Comparison of ENCODE assay signal across 8 cellular contexts in genomic region chr17:45149037-45149668, GRCh38. TPM values are rescaled to one million over a fixed set of nuclear protein-coding genes. Genes with fewer than 3 reads are reported as not detected.
A peak's percentile ranks its signal among the peaks of the same experiment; 100 is the strongest.
DNase-seq lines count a peak whose midpoint lies in the region; ATAC-seq, FAIRE-seq and TF ChIP-seq lines count a peak whose summit lies in the region.

No MANE protein-coding gene starts in this region.

- peak overlapping the region; percentile 90 for H3K4me2 ChIP-seq in keratinocyte (ENCODE audit: control insufficient read depth, extremely low read depth, insufficient read depth, low read depth, low read length)

- H4K20me1 ChIP-seq in keratinocyte (ENCODE audit: control insufficient read depth, extremely low read depth, insufficient read depth, low read length) = peaks cover 10% of the 10 kb centered on the region

- H3K27ac ChIP-seq in keratinocyte (ENCODE audit: control insufficient read depth, insufficient read depth, low read length) = peak overlapping the region; percentile 82

- H3K27me3 ChIP-seq in keratinocyte (ENCODE audit: control insufficient read depth, extremely low read depth, insufficient read depth, low read length) = no peaks in the 10 kb centered on the region

- ATAC-seq in HG02852 (IDR thresholded peaks at IDR 0.05; ENCODE audit: unreplicated experiment) (peak; percentile 25), GM18867 (IDR thresholded peaks at IDR 0.05; ENCODE audit: unreplicated experiment) (no peak)

- H3K4me3 ChIP-seq in keratinocyte (ENCODE audit: control insufficient read depth in 2 of 3, extremely low read depth in 1 of 3, insufficient read depth in 2 of 3, low read depth in 1 of 3, low read length in 3 of 3) = peak overlapping the region; percentile 70 to 94 (median 92)

- H3K9me1 ChIP-seq in keratinocyte (ENCODE audit: control insufficient read depth, extremely low read depth, insufficient read depth, low read length) = no peaks in the 10 kb centered on the region

- dilution Hi-C loops in keratinocyte (cut with MboI; ENCODE audit: extremely low pct_ligation_motif_present, low sequenced_read_pairs) = no loop called here

- no peak for FAIRE-seq in keratinocyte (lab: Jason Lieb, UNC)

- H3K9ac ChIP-seq in keratinocyte (ENCODE audit: control insufficient read depth, extremely low read depth, insufficient read depth, low read length) = peak overlapping the region; percentile 94

- peak; percentile 92 for DNase-seq in DMS53 (lab: John Stamatoyannopoulos, UW)
- DNase-seq in NCI-H460 (ENCODE audit: extremely low read depth, low read depth) = peak; percentile 85
- peak; percentile 58 to 61 for DNase-seq in activated CD4-positive, alpha-beta T cell treated with anti-CD3 and anti-CD28 coated beads for 24 hours (ENCODE audit: low read depth in 2 of 2)
- DNase-seq in cerebellum (ENCODE audit: low spot score) = peak; percentile 85
- DNase-seq in keratinocyte (ENCODE audit: low read depth, low spot score) = no peak
- DNase-seq in stimulated activated CD4-positive, alpha-beta T cell treated with anti-CD3 and anti-CD28 coated beads, Interleukin-12 subunit alpha, Interleukin-12 subunit beta, amount 100 ng/mL, for 48 hours (ENCODE audit: low read depth in 2 of 3, low spot score in 1 of 3) = peak; percentile 48 to 65 (median 62)

- peak; percentile 82 to 92 (median 91) for TF ChIP-seq CTCF in keratinocyte (optimal IDR thresholded peaks at IDR 0.05 in 1 of 3, IDR thresholded peaks at IDR 0.05 in 1 of 3, conservative IDR thresholded peaks at IDR 0.05 in 1 of 3; ENCODE audit: extremely low read depth in 1 of 3, insufficient read depth in 2 of 3, low read length in 3 of 3)

- H3K4me1 ChIP-seq in keratinocyte (ENCODE audit: control insufficient read depth, extremely low read depth, insufficient read depth, low read length) = peaks cover 34% of the 10 kb centered on the region

- H3K9me3 ChIP-seq in keratinocyte (ENCODE audit: control insufficient read depth, low read depth, low read length) = no peaks in the 10 kb centered on the region

- no peak overlapping the region for H2AFZ ChIP-seq in keratinocyte (ENCODE audit: control insufficient read depth, low read length)

- H3K36me3 ChIP-seq in keratinocyte (ENCODE audit: control insufficient read depth in 2 of 2, extremely low read depth in 1 of 2, insufficient read depth in 2 of 2, low read length in 2 of 2) = no peaks in the 10 kb centered on the region

- H3K79me2 ChIP-seq in keratinocyte (ENCODE audit: control insufficient read depth, insufficient read depth, low read length) = peaks cover 35% of the 10 kb centered on the region

RNA-seq across cellular contexts. Expression of gene HEXIM1, which starts 0.9 kb away (rescaled TPM):
- total RNA-seq in NCI-H460 (2014; rRNA removed; shearing (Covaris generic)) = 11.5 and 19.0 TPM in 2 replicates
- 5.2 and 7.5 TPM in 2 replicates for polyA plus RNA-seq in NCI-H460 (2014; cell fraction: nucleus; rRNA removed)
- 5.4 TPM for total RNA-seq in cerebellum
- 15.3 to 22.2 TPM (median 19.9 TPM) in 3 replicates for polyA plus RNA-seq in keratinocyte
- 17.4 TPM for polyA plus RNA-seq in keratinocyte (2011; ENCODE audit: low read depth)
- 13.2 and 16.9 TPM in 2 replicates for polyA plus RNA-seq in keratinocyte (2011; cell fraction: cytosol; rRNA removed)
- 55.2 and 57.6 TPM in 2 replicates for polyA plus RNA-seq in keratinocyte (2011; cell fraction: nucleus; rRNA removed)
- 20.4 and 40.9 TPM in 2 replicates for polyA plus RNA-seq in keratinocyte (2012; ENCODE audit: low replicate concordance)
- 6.6 to 11.5 TPM (median 6.8 TPM) in 3 replicates for polyA minus RNA-seq in keratinocyte
- 13.8 TPM for polyA minus RNA-seq in keratinocyte (2011; cell fraction: cytosol; rRNA and poly(A)+ RNA removed)
- 12.7 and 19.0 TPM in 2 replicates for polyA minus RNA-seq in keratinocyte (2011; cell fraction: nucleus; rRNA and poly(A)+ RNA removed)

RNA-seq across cellular contexts. Expression of gene HEXIM2, which starts 12.5 kb away (rescaled TPM):
- 4.0 and 6.4 TPM in 2 replicates for total RNA-seq in NCI-H460 (2014; rRNA removed; shearing (Covaris generic))
- polyA plus RNA-seq in NCI-H460 (2014; cell fraction: nucleus; rRNA removed) = 9.2 and 9.3 TPM in 2 replicates
- 4.7 TPM for total RNA-seq in cerebellum
- 2.3 to 3.4 TPM (median 3.1 TPM) in 3 replicates for polyA plus RNA-seq in keratinocyte
- polyA plus RNA-seq in keratinocyte (2011; ENCODE audit: low read depth) = 1.1 TPM
- polyA plus RNA-seq in keratinocyte (2011; cell fraction: cytosol; rRNA removed) = 1.3 and 3.0 TPM in 2 replicates
- 1.7 and 2.3 TPM in 2 replicates for polyA plus RNA-seq in keratinocyte (2011; cell fraction: nucleus; rRNA removed)
- polyA plus RNA-seq in keratinocyte (2012; ENCODE audit: low replicate concordance) = 1.7 and 3.3 TPM in 2 replicates
- 0.63 to 2.7 TPM (median 1.4 TPM) in 3 replicates for polyA minus RNA-seq in keratinocyte
- polyA minus RNA-seq in keratinocyte (2011; cell fraction: cytosol; rRNA and poly(A)+ RNA removed) = 2.1 TPM
- 0.74 and 0.93 TPM in 2 replicates for polyA minus RNA-seq in keratinocyte (2011; cell fraction: nucleus; rRNA and poly(A)+ RNA removed)

RNA-seq across cellular contexts. Expression of gene ACBD4, which starts 13.7 kb away (rescaled TPM):
- total RNA-seq in NCI-H460 (2014; rRNA removed; shearing (Covaris generic)) = 12.0 and 12.3 TPM in 2 replicates
- 42.4 and 51.4 TPM in 2 replicates for polyA plus RNA-seq in NCI-H460 (2014; cell fraction: nucleus; rRNA removed)
- 1.9 TPM for total RNA-seq in cerebellum
- 2.6 to 4.4 TPM (median 2.8 TPM) in 3 replicates for polyA plus RNA-seq in keratinocyte
- 4.6 TPM for polyA plus RNA-seq in keratinocyte (2011; ENCODE audit: low read depth)
- polyA plus RNA-seq in keratinocyte (2011; cell fraction: cytosol; rRNA removed) = 1.8 and 2.8 TPM in 2 replicates
- polyA plus RNA-seq in keratinocyte (2011; cell fraction: nucleus; rRNA removed) = 7.9 and 11.8 TPM in 2 replicates
- 3.5 and 7.2 TPM in 2 replicates for polyA plus RNA-seq in keratinocyte (2012; ENCODE audit: low replicate concordance)
- 1.3 to 3.9 TPM (median 3.9 TPM) in 3 replicates for polyA minus RNA-seq in keratinocyte
- polyA minus RNA-seq in keratinocyte (2011; cell fraction: cytosol; rRNA and poly(A)+ RNA removed) = 5.0 TPM
- polyA minus RNA-seq in keratinocyte (2011; cell fraction: nucleus; rRNA and poly(A)+ RNA removed) = 3.8 and 7.3 TPM in 2 replicates

RNA-seq across cellular contexts. Expression of gene PLCD3, which starts 16.8 kb away (rescaled TPM):
- total RNA-seq in NCI-H460 (2014; rRNA removed; shearing (Covaris generic)) = 92.9 and 99.6 TPM in 2 replicates
- polyA plus RNA-seq in NCI-H460 (2014; cell fraction: nucleus; rRNA removed) = 78.6 and 108 TPM in 2 replicates
- 9.5 TPM for total RNA-seq in cerebellum
- polyA plus RNA-seq in keratinocyte = 53.3 to 86.4 TPM (median 75.7 TPM) in 3 replicates
- 27.6 TPM for polyA plus RNA-seq in keratinocyte (2011; ENCODE audit: low read depth)
- polyA plus RNA-seq in keratinocyte (2011; cell fraction: cytosol; rRNA removed) = 44.0 and 93.3 TPM in 2 replicates
- polyA plus RNA-seq in keratinocyte (2011; cell fraction: nucleus; rRNA removed) = 46.4 and 64.5 TPM in 2 replicates
- 32.9 and 85.2 TPM in 2 replicates for polyA plus RNA-seq in keratinocyte (2012; ENCODE audit: low replicate concordance)
- polyA minus RNA-seq in keratinocyte = 77.9 to 252 TPM (median 124 TPM) in 3 replicates
- polyA minus RNA-seq in keratinocyte (2011; cell fraction: cytosol; rRNA and poly(A)+ RNA removed) = 136 TPM
- polyA minus RNA-seq in keratinocyte (2011; cell fraction: nucleus; rRNA and poly(A)+ RNA removed) = 45.5 and 47.5 TPM in 2 replicates
